Comparison of ENCODE assay signal across 24 cellular contexts in genomic region chr5:173434270-173434669, GRCh38.
"Had no signal": no experiment of that assay in that cellular context is flagged by ENCODE, and none has a peak within 500 bp of the region (broad histone marks: within the 10 kb centered on the region; RNA-seq: fewer than 3 reads in every experiment).

No MANE protein-coding gene starts in this region.

- DNase-seq: naive thymus-derived CD8-positive, alpha-beta T cell; nephron progenitor cell; nucleus accumbens; pancreas; right cardiac atrium; right lobe of liver; sigmoid colon; small intestine; stimulated activated CD4-positive, alpha-beta T cell treated with anti-CD3 and anti-CD28 coated beads, Interleukin-15, amount 100 ng/mL, for 24 hours; stimulated activated CD4-positive, alpha-beta T cell treated with anti-CD3 and anti-CD28 coated beads, Interleukin-2, amount 100 ng/mL, for 24 hours; stimulated activated CD4-positive, alpha-beta T cell treated with anti-CD3 and anti-CD28 coated beads, Interleukin-2, amount 100 ng/mL, for 48 hours; stimulated activated CD4-positive, alpha-beta T cell treated with anti-CD3 and anti-CD28 coated beads, Interleukin-4, amount 100 ng/mL, for 24 hours; stimulated activated naive B cell treated with anti-CD40 and anti-IgM and Interleukin-4, amounts not matched to agents 10 μg/mL and 1 μg/mL and 100 μg/mL, for 72 hours; stimulated activated naive CD4-positive, alpha-beta T cell treated with Interleukin-2 at 50 U/mL for 16 hours; substantia nigra; testis; tibial artery; transverse colon; upper lobe of right lung had no signal

- ATAC-seq: naive thymus-derived CD8-positive, alpha-beta T cell; natural killer cell treated with Interleukin-12 subunit alpha and Interleukin-12 subunit beta and Interleukin-15 and Interleukin-18, amount 100 ng/mL, for 72 hours; pancreas; right cardiac atrium; right lobe of liver; stimulated activated effector memory CD8-positive, alpha-beta T cell treated with anti-CD3 and anti-CD28 coated beads, Interleukin-12 subunit alpha, Interleukin-12 subunit beta, amount 100 ng/mL, for 72 hours; stimulated activated naive B cell treated with anti-CD40 and anti-IgM and Interleukin-4, amounts not matched to agents 10 μg/mL and 1 μg/mL and 100 μg/mL, for 72 hours; upper lobe of right lung had no signal

- H3K27ac Mint-ChIP-seq: naive thymus-derived CD8-positive, alpha-beta T cell; natural killer cell treated with Interleukin-12 subunit alpha and Interleukin-12 subunit beta and Interleukin-15 and Interleukin-18, amount 100 ng/mL, for 72 hours; nephron progenitor cell; stimulated activated effector memory CD8-positive, alpha-beta T cell treated with anti-CD3 and anti-CD28 coated beads, Interleukin-12 subunit alpha, Interleukin-12 subunit beta, amount 100 ng/mL, for 72 hours; stimulated activated naive B cell treated with anti-CD40 and anti-IgM and Interleukin-4, amounts not matched to agents 10 μg/mL and 1 μg/mL and 100 μg/mL, for 72 hours; stimulated activated naive CD8-positive, alpha-beta T cell treated with anti-CD3 and anti-CD28 coated beads, Interleukin-15, Interleukin-2, amounts not matched to agents 100 ng/mL and 50 ng/mL, for 24 hours; type B pancreatic cell had no signal

- H3K9me3 Mint-ChIP-seq: natural killer cell treated with Interleukin-12 subunit alpha and Interleukin-12 subunit beta and Interleukin-15 and Interleukin-18, amount 100 ng/mL, for 72 hours; nephron progenitor cell; neural crest cell; stimulated activated naive CD8-positive, alpha-beta T cell treated with anti-CD3 and anti-CD28 coated beads, Interleukin-15, Interleukin-2, amounts not matched to agents 100 ng/mL and 50 ng/mL, for 24 hours; type B pancreatic cell had no signal

- H3K4me3 Mint-ChIP-seq: naive thymus-derived CD8-positive, alpha-beta T cell; natural killer cell treated with Interleukin-12 subunit alpha and Interleukin-12 subunit beta and Interleukin-15 and Interleukin-18, amount 100 ng/mL, for 72 hours; nephron progenitor cell; neural crest cell; stimulated activated effector memory CD8-positive, alpha-beta T cell treated with anti-CD3 and anti-CD28 coated beads, Interleukin-12 subunit alpha, Interleukin-12 subunit beta, amount 100 ng/mL, for 72 hours; stimulated activated naive B cell treated with anti-CD40 and anti-IgM and Interleukin-4, amounts not matched to agents 10 μg/mL and 1 μg/mL and 100 μg/mL, for 72 hours; stimulated activated naive CD8-positive, alpha-beta T cell treated with anti-CD3 and anti-CD28 coated beads, Interleukin-15, Interleukin-2, amounts not matched to agents 100 ng/mL and 50 ng/mL, for 24 hours; type B pancreatic cell had no signal

- H3K4me1 Mint-ChIP-seq: stimulated activated naive B cell treated with anti-CD40 and anti-IgM and Interleukin-4, amounts not matched to agents 10 μg/mL and 1 μg/mL and 100 μg/mL, for 72 hours had no signal
